Comparison of ENCODE assay signal across 21 cellular contexts in genomic region chr3:179731544-179731943, GRCh38.
DNase-seq lines count a peak whose midpoint lies in the region; ATAC-seq, FAIRE-seq and TF ChIP-seq lines count a peak whose summit lies in the region.
"Had no signal": no experiment of that assay in that cellular context is flagged by ENCODE, and none has a peak within 500 bp of the region (broad histone marks: within the 10 kb centered on the region; RNA-seq: fewer than 3 reads in every experiment).

No MANE protein-coding gene starts in this region.

- H3K36me3 Mint-ChIP-seq in type B pancreatic cell: peaks cover 17% of the 10 kb centered on the region

- H3K4me2 ChIP-seq in HepG2 (ENCODE audit: low read depth, low read length) (no peak overlapping the region), hepatocyte (no peak overlapping the region)

- BruUV-seq in HepG2 (replicated peaks; lab: Mats Ljungman, UMichigan): no TSS peak

- no peaks in the 10 kb centered on the region for H3K9me3 Mint-ChIP-seq in type B pancreatic cell
- H3K9me3 Mint-ChIP-seq: CD8-positive, alpha-beta memory T cell; IgD-negative memory B cell had no signal

- TF ChIP-seq EP300 in HepG2 (IDR thresholded peaks at IDR 0.05; ENCODE audit: low read depth in 2 of 2, low read length in 2 of 2): no peak
- no peak for TF ChIP-seq EP300 in HepG2 (CRISPR knock-in tag; IDR thresholded peaks at IDR 0.05; ENCODE audit: borderline replicate concordance)

- no peaks in the 10 kb centered on the region for H4K20me1 ChIP-seq in HepG2 (ENCODE audit: insufficient read depth, low read length)
- no peaks in the 10 kb centered on the region for H4K20me1 ChIP-seq in hepatocyte (ENCODE audit: insufficient read depth, poor library complexity, severe bottlenecking)

- TF ChIP-seq POLR2A in HepG2 (IDR thresholded peaks at IDR 0.05; ENCODE audit: insufficient read depth in 1 of 2, low read depth in 2 of 2, low read length in 2 of 2) (no peak), right lobe of liver (IDR thresholded peaks at IDR 0.05) (no peak), prostate gland (IDR thresholded peaks at IDR 0.05) (no peak)

- 94% methylated on average over 9 of the region's 9 CpGs for WGBS in HepG2 (ENCODE audit: low lambda C conversion rate)
- WGBS in right lobe of liver (ENCODE audit: insufficient coverage, low coverage, low lambda C conversion rate, missing lambda C conversion rate): 94% methylated on average over 3 of the region's 9 CpGs
- WGBS in prostate gland: 84% methylated on average over 9 of the region's 9 CpGs
- 87% methylated on average over 9 of the region's 9 CpGs for WGBS in hepatocyte (ENCODE audit: low lambda C conversion rate, missing lambda C conversion rate)

- TF ChIP-seq CTCF in HepG2 (CRISPR knock-in tag; IDR thresholded peaks at IDR 0.05): no peak
- TF ChIP-seq CTCF in right lobe of liver (IDR thresholded peaks at IDR 0.05): no peak
- TF ChIP-seq CTCF in prostate gland (IDR thresholded peaks at IDR 0.05): no peak
- TF ChIP-seq CTCF in hepatocyte (IDR thresholded peaks at IDR 0.05; ENCODE audit: poor library complexity): no peak
- no peak for TF ChIP-seq CTCF in foreskin fibroblast (IDR thresholded peaks at IDR 0.05; ENCODE audit: low read depth, low read length)
- TF ChIP-seq CTCF in type B pancreatic cell (conservative IDR thresholded peaks at IDR 0.05): no peak

- H3K4me1 ChIP-seq in HepG2 (ENCODE audit: insufficient read depth, low read length): peaks cover 60% of the 10 kb centered on the region
- peaks cover 0 to 9% (median 3%) of the 10 kb centered on the region in 4 donors for H3K4me1 ChIP-seq in right lobe of liver
- no peaks in the 10 kb centered on the region for H3K4me1 ChIP-seq in prostate gland (replicated peaks)
- peaks cover 10% of the 10 kb centered on the region for H3K4me1 ChIP-seq in hepatocyte (ENCODE audit: insufficient read depth)

- no peak overlapping the region for H3K9ac ChIP-seq in HepG2 (ENCODE audit: insufficient read depth, low read depth, low read length)

- H3K9me3 ChIP-seq in HepG2 (ENCODE audit: low read length) (no peaks in the 10 kb centered on the region), right lobe of liver (no peaks in the 10 kb centered on the region), prostate gland (no peaks in the 10 kb centered on the region), hepatocyte (ENCODE audit: low read depth) (no peaks in the 10 kb centered on the region)

- H3K4me3 Mint-ChIP-seq in type B pancreatic cell: no peak overlapping the region
- H3K4me3 Mint-ChIP-seq: CD8-positive, alpha-beta memory T cell; IgD-negative memory B cell had no signal

- no peak overlapping the region for H3K4me3 ChIP-seq in HepG2 (replicated peaks in 1 of 3; ENCODE audit: insufficient read depth in 1 of 3, low read depth in 2 of 3, low read length in 3 of 3)
- H3K4me3 ChIP-seq in right lobe of liver: no peak overlapping the region
- H3K4me3 ChIP-seq in prostate gland: no peak overlapping the region
- H3K4me3 ChIP-seq in hepatocyte: no peak overlapping the region
- H3K4me3 ChIP-seq in foreskin fibroblast (ENCODE audit: low read depth in 1 of 2, low read length in 2 of 2): no peak overlapping the region
- H3K4me3 ChIP-seq: GM12878 had no signal

- DNase-seq in HepG2 (ENCODE audit: low spot score) (no peak), right lobe of liver (no peak), prostate gland (ENCODE audit: low spot score) (peak; percentile 19), hepatocyte (ENCODE audit: low spot score) (no peak), ureter (ENCODE audit: low spot score) (no peak), foreskin fibroblast (no peak), type B pancreatic cell (ENCODE audit: extremely low spot score, unreplicated experiment) (no peak)
- DNase-seq: CD8-positive, alpha-beta memory T cell; DND-41; NCI-H1105; NCI-H146; NCI-H2081; NCI-H446 treated with DMSO at 0.1 percent for 48 hours; NCI-H748 treated with DMSO at 0.1 percent for 48 hours had no signal

- H2AFZ ChIP-seq in HepG2 (ENCODE audit: low read length) (no peak overlapping the region), hepatocyte (no peak overlapping the region)

- ATAC-seq in HepG2: no peak
- ATAC-seq in right lobe of liver: no peak
- peak; percentile 50 for ATAC-seq in esophagus mucosa
- ATAC-seq: GM12878, Panc1 had no signal

- CTCF ChIA-PET in HepG2 (lab: Yijun Ruan, JAX; ENCODE audit: low intra/inter-chr PET ratio, low total read pairs): no interaction called here

- no peaks in the 10 kb centered on the region for H3K4me1 Mint-ChIP-seq in type B pancreatic cell (ENCODE audit: unreplicated experiment)
- H3K4me1 Mint-ChIP-seq: CD8-positive, alpha-beta memory T cell; IgD-negative memory B cell had no signal

- peaks cover 14% of the 10 kb centered on the region for H3K79me2 ChIP-seq in HepG2 (ENCODE audit: insufficient read depth, low read length)
- H3K79me2 ChIP-seq in hepatocyte: no peaks in the 10 kb centered on the region

- H3K27ac Mint-ChIP-seq in type B pancreatic cell: no peak overlapping the region
- H3K27ac Mint-ChIP-seq: IgD-negative memory B cell had no signal

- intact Hi-C loops in HepG2 (cut with micrococcal nuclease; ENCODE audit: unreplicated experiment): loop anchor here (5.0 kb wide), 1 partner anchor 79 kb away; the partner anchor contains the start of gene USP13
- intact Hi-C loops in right lobe of liver (cut with DNase I): no loop called here
- intact Hi-C loops in prostate gland (cut with DNase I): no loop called here

- H3K36me3 ChIP-seq in HepG2 (replicated peaks in 1 of 2; ENCODE audit: control insufficient read depth in 1 of 2, insufficient read depth in 2 of 2, low read length in 2 of 2) (peaks cover 11 to 31% of the 10 kb centered on the region in 2 experiments; a peak in 4 of 5 replicates), right lobe of liver (peaks cover 0 to 3% (median 0%) of the 10 kb centered on the region in 4 donors), prostate gland (no peaks in the 10 kb centered on the region), hepatocyte (replicated peaks; ENCODE audit: insufficient read depth, low read depth) (no peaks in the 10 kb centered on the region)

- H3K27ac ChIP-seq in HepG2 (ENCODE audit: extremely low read length, insufficient read depth, low read length): peak overlapping the region; percentile 6
- H3K27ac ChIP-seq in right lobe of liver: no peak overlapping the region
- no peak overlapping the region for H3K27ac ChIP-seq in prostate gland
- H3K27ac ChIP-seq in hepatocyte: no peak overlapping the region
- H3K27ac ChIP-seq: C4-2B had no signal

- no peaks in the 10 kb centered on the region for H3K9me2 ChIP-seq in hepatocyte (replicated peaks; ENCODE audit: insufficient read depth)

- in situ Hi-C loops in HepG2 (cut with HindIII; ENCODE audit: extremely low pct_ligation_motif_present, low pct_unique_long_range_greater_than_20kb): no loop called here

- no peaks in the 10 kb centered on the region for H3K27me3 ChIP-seq in HepG2 (ENCODE audit: control insufficient read depth in 1 of 2, insufficient read depth in 2 of 2, low read length in 2 of 2)
- no peaks in the 10 kb centered on the region for H3K27me3 ChIP-seq in right lobe of liver
- no peaks in the 10 kb centered on the region for H3K27me3 ChIP-seq in prostate gland (replicated peaks; ENCODE audit: insufficient read depth)
- H3K27me3 ChIP-seq in hepatocyte: no peaks in the 10 kb centered on the region

- FAIRE-seq in HepG2 (lab: Jason Lieb, UNC): no peak
- FAIRE-seq: D721Med, GM12878, H54 had no signal

- no peak for TF ChIP-seq RAD21 in HepG2 (CRISPR knock-in tag; IDR thresholded peaks at IDR 0.05)

- POLR2A ChIA-PET in HepG2 (lab: Yijun Ruan, JAX): no interaction called here

- no peaks in the 10 kb centered on the region for H3K27me3 Mint-ChIP-seq in type B pancreatic cell
- H3K27me3 Mint-ChIP-seq: IgD-negative memory B cell had no signal

TF ChIP-seq in HepG2, 621 proteins besides CTCF, POLR2A, EP300 and RAD21 (continues in another document):
- no peak for TF ChIP-seq ZNF549 (CRISPR knock-in tag; IDR thresholded peaks at IDR 0.05)
- TF ChIP-seq RARG (CRISPR knock-in tag; IDR thresholded peaks at IDR 0.05; ENCODE audit: low read depth): no peak
- TF ChIP-seq FOXC1 (CRISPR knock-in tag; IDR thresholded peaks at IDR 0.05; ENCODE audit: borderline replicate concordance): no peak
- TF ChIP-seq CBFB (CRISPR knock-in tag; IDR thresholded peaks at IDR 0.05): no peak
- no peak for TF ChIP-seq CBX2 (IDR thresholded peaks at IDR 0.05; ENCODE audit: low read depth, low read length)
- no peak for TF ChIP-seq CBX2 (CRISPR knock-in tag; IDR thresholded peaks at IDR 0.05; ENCODE audit: low read depth)
- no peak for TF ChIP-seq MEF2D (CRISPR knock-in tag; IDR thresholded peaks at IDR 0.05)
- TF ChIP-seq SRF (IDR thresholded peaks at IDR 0.05; ENCODE audit: low read depth, low read length): no peak
- no peak for TF ChIP-seq NR1H2 (CRISPR knock-in tag; IDR thresholded peaks at IDR 0.05; ENCODE audit: borderline replicate concordance, low read depth)
- TF ChIP-seq SMAD9 (CRISPR knock-in tag; IDR thresholded peaks at IDR 0.05): no peak
- no peak for TF ChIP-seq ZNF512B (CRISPR knock-in tag; IDR thresholded peaks at IDR 0.05; ENCODE audit: borderline replicate concordance)
- no peak for TF ChIP-seq ZNF746 (CRISPR knock-in tag; IDR thresholded peaks at IDR 0.05)
- TF ChIP-seq YY1 (IDR thresholded peaks at IDR 0.05; ENCODE audit: insufficient read depth, insufficient replicate concordance, low read depth, low read length): no peak
- TF ChIP-seq PTBP1 (IDR thresholded peaks at IDR 0.05; ENCODE audit: low read depth, low read length, poor library complexity, severe bottlenecking): no peak
